34 cellular contexts compared by ENCODE assay signal in genomic region chr21:20341431-20341830, GRCh38.
"Had no signal": no experiment of that assay in that cellular context is flagged by ENCODE, and none has a peak within 500 bp of the region (broad histone marks: within the 10 kb centered on the region; RNA-seq: fewer than 3 reads in every experiment).

No MANE protein-coding gene starts in this region.

- DNase-seq: activated B cell treated with CpG ODN at 0.5 μM for 24 hours; activated CD4-positive, alpha-beta memory T cell treated with anti-CD3 and anti-CD28 coated beads, Interleukin-2, amount 10 ng/mL, durations not matched to agents 7 days and 5 days; activated CD4-positive, alpha-beta T cell treated with anti-CD3 and anti-CD28 coated beads for 4 hours; activated CD4-positive, alpha-beta T cell treated with anti-CD3 and anti-CD28 coated beads, Interleukin-2, amount 10 ng/mL, durations not matched to agents 24 days and 14 days; activated CD4-positive, alpha-beta T cell treated with anti-CD3 and anti-CD28 coated beads, Interleukin-2, amount 50 U/mL, for 1 hour; activated CD4-positive, alpha-beta T cell treated with anti-CD3 and anti-CD28 coated beads, Interleukin-2, amount 50 U/mL, for 4 hours; activated CD4-positive, CD25-positive, alpha-beta regulatory T cell treated with anti-CD3 and anti-CD28 coated beads, Interleukin-2, amount 50 U/mL, for 72 hours; activated CD8-positive, alpha-beta memory T cell treated with anti-CD3 and anti-CD28 coated beads, Interleukin-2, amount 50 U/mL, for 4 hours; activated CD8-positive, alpha-beta T cell treated with anti-CD3 and anti-CD28 coated beads, Interleukin-2, amount 10 ng/mL, durations not matched to agents 7 days and 5 days; activated effector memory CD4-positive, alpha-beta T cell treated with anti-CD3 and anti-CD28 coated beads, Interleukin-2, amount 50 U/mL, for 16 hours; activated gamma-delta T cell treated with Interleukin-2 at 50 U/mL for 16 hours; activated naive CD4-positive, alpha-beta T cell; activated naive CD4-positive, alpha-beta T cell treated with anti-CD3 and anti-CD28 coated beads for 36 hours; activated naive CD4-positive, alpha-beta T cell treated with anti-CD3 and anti-CD28 coated beads, Interleukin-2, amount 50 U/mL, for 16 hours; activated naive CD8-positive, alpha-beta T cell treated with anti-CD3 and anti-CD28 coated beads for 36 hours; activated T-cell treated with anti-CD3 and anti-CD28 coated beads for 4 hours; activated T-cell treated with anti-CD3 and anti-CD28 coated beads, Interleukin-2, amount 50 U/mL, for 1 hour; activated T-cell treated with anti-CD3 and anti-CD28 coated beads, Interleukin-2, amount 50 U/mL, for 4 hours; activated T-cell treated with anti-CD3 and anti-CD28 coated beads, Interleukin-2, amount 50 U/mL, for 72 hours; adrenal gland; amniotic stem cell; aorta; body of pancreas; brain microvascular endothelial cell; cerebellar nuclear complex; T-helper 1 cell; T-helper 2 cell; T-helper 9 cell had no signal

- H3K4me3 ChIP-seq: adrenal gland, body of pancreas, breast epithelium had no signal

- H3K9me3 ChIP-seq: adrenal gland, body of pancreas, breast epithelium had no signal

- H3K27ac ChIP-seq: adrenal gland, body of pancreas, brain microvascular endothelial cell, breast epithelium, VCaP had no signal

- H3K27me3 ChIP-seq: adrenal gland, body of pancreas, brain microvascular endothelial cell, breast epithelium had no signal

- FAIRE-seq: astrocyte, TTC549 had no signal

- H3K36me3 ChIP-seq: adrenal gland, brain microvascular endothelial cell, breast epithelium had no signal

- ATAC-seq: activated CD8-positive, alpha-beta T cell treated with anti-CD3 and anti-CD28 coated beads, Interleukin-2, amount 10 ng/mL, durations not matched to agents 7 days and 5 days; activated naive CD4-positive, alpha-beta T cell treated with anti-CD3 and anti-CD28 coated beads, Interleukin-2, amount 50 U/mL, for 72 hours; activated T-cell treated with anti-CD3 and anti-CD28 coated beads, Interleukin-2, amount 50 U/mL, for 4 hours; activated T-cell treated with anti-CD3 and anti-CD28 coated beads, Interleukin-2, amount 50 U/mL, for 72 hours; activated T-helper 17 cell treated with anti-CD3 and anti-CD28 coated beads, Interleukin-2, amount 50 U/mL, for 72 hours; body of pancreas had no signal

- H3K4me1 ChIP-seq: adrenal gland, body of pancreas, breast epithelium had no signal
